20 cellular contexts compared by ENCODE assay signal in genomic region chr4:56186808-56187523, GRCh38.
DNase-seq lines count a peak whose midpoint lies in the region; ATAC-seq and TF ChIP-seq lines count a peak whose summit lies in the region.
"Had no signal": no experiment of that assay in that cellular context is flagged by ENCODE, and none has a peak within 500 bp of the region (broad histone marks: within the 10 kb centered on the region; RNA-seq: fewer than 3 reads in every experiment).

No MANE protein-coding gene starts in this region.

- TF ChIP-seq CTCF in brain (conservative IDR thresholded peaks at IDR 0.05) (no peak), nephron progenitor cell (IDR thresholded peaks at IDR 0.05) (no peak), SK-N-SH (IDR thresholded peaks at IDR 0.05) (no peak)

- no peaks in the 10 kb centered on the region for H3K36me3 ChIP-seq in SK-N-SH (replicated peaks in 1 of 2; ENCODE audit: control insufficient read depth in 1 of 2, insufficient read depth in 2 of 2, low read length in 1 of 2)
- H3K36me3 ChIP-seq: brain microvascular endothelial cell, pancreas, right atrium auricular region had no signal

- H3K4me3 ChIP-seq in SK-N-SH (ENCODE audit: low read depth in 2 of 2, low read length in 1 of 2): no peak overlapping the region
- H3K4me3 ChIP-seq: pancreas, right atrium auricular region had no signal

- no peaks in the 10 kb centered on the region for H3K27me3 ChIP-seq in SK-N-SH (ENCODE audit: insufficient read depth)
- H3K27me3 ChIP-seq: brain microvascular endothelial cell, pancreas, right atrium auricular region had no signal

- H3K4me1 ChIP-seq in SK-N-SH (ENCODE audit: control insufficient read depth in 1 of 2, insufficient read depth in 2 of 2, low read depth in 1 of 2, low read length in 1 of 2): no peaks in the 10 kb centered on the region
- H3K4me1 ChIP-seq: pancreas, right atrium auricular region had no signal

- no peaks in the 10 kb centered on the region for H3K9me3 ChIP-seq in SK-N-SH
- H3K9me3 ChIP-seq: pancreas, right atrium auricular region had no signal

- H3K27ac ChIP-seq in SK-N-SH (ENCODE audit: low read depth in 2 of 2, low read length in 1 of 2): no peak overlapping the region
- H3K27ac ChIP-seq: brain microvascular endothelial cell, pancreas, right atrium auricular region had no signal

- no peaks in the 10 kb centered on the region for H4K20me1 ChIP-seq in SK-N-SH (ENCODE audit: insufficient read depth)

- WGBS in SK-N-SH (ENCODE audit: low lambda C conversion rate): 82% methylated on average over 9 of the region's 9 CpGs

- H3K79me2 ChIP-seq in SK-N-SH (ENCODE audit: insufficient read depth): no peaks in the 10 kb centered on the region

- TF ChIP-seq EP300 in SK-N-SH (IDR thresholded peaks at IDR 0.05; ENCODE audit: borderline replicate concordance in 1 of 2, low read depth in 1 of 2, low read length in 1 of 2): no peak

- H3K9me3 Mint-ChIP-seq in brain: peaks cover 7 to 16% (median 13%) of the 10 kb centered on the region in 5 experiments
- H3K9me3 Mint-ChIP-seq in nephron progenitor cell: peaks cover 19% of the 10 kb centered on the region
- H3K9me3 Mint-ChIP-seq in activated T-cell treated with anti-CD3 and anti-CD28 coated beads, Interleukin-2, amount 50 U/mL, for 4 hours: no peaks in the 10 kb centered on the region
- H3K9me3 Mint-ChIP-seq: activated naive CD4-positive, alpha-beta T cell treated with anti-CD3 and anti-CD28 coated beads, Interleukin-2, amount 10 ng/mL, durations not matched to agents 7 days and 5 days had no signal

- POLR2A ChIA-PET in HEK293T (lab: Yijun Ruan, JAX): no interaction called here
- POLR2A ChIA-PET in SK-N-SH (lab: Yijun Ruan, JAX): no interaction called here

- H2AFZ ChIP-seq in SK-N-SH (ENCODE audit: low read depth): no peak overlapping the region

- peaks cover 31% of the 10 kb centered on the region for H3K4me1 Mint-ChIP-seq in brain
- peaks cover 61% of the 10 kb centered on the region for H3K4me1 Mint-ChIP-seq in nephron progenitor cell
- peaks cover 3% of the 10 kb centered on the region for H3K4me1 Mint-ChIP-seq in activated T-cell treated with anti-CD3 and anti-CD28 coated beads, Interleukin-2, amount 50 U/mL, for 4 hours (ENCODE audit: low read depth)
- H3K4me1 Mint-ChIP-seq: activated naive CD4-positive, alpha-beta T cell treated with anti-CD3 and anti-CD28 coated beads, Interleukin-2, amount 10 ng/mL, durations not matched to agents 7 days and 5 days had no signal

- no peaks in the 10 kb centered on the region for H3K9me2 ChIP-seq in SK-N-SH

- peaks cover 81% of the 10 kb centered on the region for H3K36me3 Mint-ChIP-seq in brain
- H3K36me3 Mint-ChIP-seq in nephron progenitor cell (ENCODE audit: low read depth): peaks cover 63% of the 10 kb centered on the region
- no peaks in the 10 kb centered on the region for H3K36me3 Mint-ChIP-seq in activated T-cell treated with anti-CD3 and anti-CD28 coated beads, Interleukin-2, amount 50 U/mL, for 4 hours (ENCODE audit: insufficient read depth)
- H3K36me3 Mint-ChIP-seq: activated naive CD4-positive, alpha-beta T cell treated with anti-CD3 and anti-CD28 coated beads, Interleukin-2, amount 10 ng/mL, durations not matched to agents 7 days and 5 days had no signal

- peak overlapping the region in 1 of 5 experiments; percentile 18 for H3K4me3 Mint-ChIP-seq in brain
- H3K4me3 Mint-ChIP-seq in nephron progenitor cell: peak overlapping the region; percentile 62
- H3K4me3 Mint-ChIP-seq in activated T-cell treated with anti-CD3 and anti-CD28 coated beads, Interleukin-2, amount 50 U/mL, for 4 hours: no peak overlapping the region
- H3K4me3 Mint-ChIP-seq: activated naive CD4-positive, alpha-beta T cell treated with anti-CD3 and anti-CD28 coated beads, Interleukin-2, amount 10 ng/mL, durations not matched to agents 7 days and 5 days; activated T-helper 1 cell treated with anti-CD3 and anti-CD28 coated beads, Interleukin-12 subunit alpha, Interleukin-12 subunit beta, Interleukin-2, Interleukin-4 antibody, amounts not matched to agents 30 ng/mL and 10 ng/mL and 1 ng/mL, durations not matched to agents 14 hours and 24 hours and 36 hours; type B pancreatic cell had no signal

- H3K27me3 Mint-ChIP-seq in brain: no peaks in the 10 kb centered on the region
- no peaks in the 10 kb centered on the region for H3K27me3 Mint-ChIP-seq in nephron progenitor cell (ENCODE audit: low read depth, poor library complexity)
- peaks cover 2% of the 10 kb centered on the region for H3K27me3 Mint-ChIP-seq in activated T-cell treated with anti-CD3 and anti-CD28 coated beads, Interleukin-2, amount 50 U/mL, for 4 hours (ENCODE audit: low read depth)
- H3K27me3 Mint-ChIP-seq: activated naive CD4-positive, alpha-beta T cell treated with anti-CD3 and anti-CD28 coated beads, Interleukin-2, amount 10 ng/mL, durations not matched to agents 7 days and 5 days; type B pancreatic cell had no signal

- DNase-seq in HEK293T (ENCODE audit: extremely low spot score) (peak; percentile 16), NCI-H187 treated with DMSO at 0.1 percent for 48 hours (lab: John Stamatoyannopoulos, UW) (peak; percentile 34), nephron progenitor cell (peak; percentile 35), SK-N-SH (no peak)
- DNase-seq in activated T-cell treated with anti-CD3 and anti-CD28 coated beads, Interleukin-2, amount 50 U/mL, for 4 hours: no peak
- DNase-seq: activated CD4-positive, alpha-beta T cell treated with anti-CD3 and anti-CD28 coated beads, Interleukin-2, amount 50 U/mL, for 4 hours; activated naive CD4-positive, alpha-beta T cell treated with anti-CD3 and anti-CD28 coated beads, Interleukin-2, amount 10 ng/mL, durations not matched to agents 7 days and 5 days; brain microvascular endothelial cell; C1 segment of cervical spinal cord; COR-L47; NCI-H1048; NCI-H526 treated with DMSO at 0.1 percent for 48 hours; pancreas; SIG-M5; stimulated activated CD4-positive, alpha-beta T cell treated with anti-CD3 and anti-CD28 coated beads, Interleukin-4, amount 100 ng/mL, for 1 hour had no signal

- no peak overlapping the region for H3K4me2 ChIP-seq in SK-N-SH

- H3F3A ChIP-seq in SK-N-SH (replicated peaks; ENCODE audit: insufficient read depth): no peaks in the 10 kb centered on the region

- CTCF ChIA-PET in HEK293T (lab: Yijun Ruan, JAX): no interaction called here
- CTCF ChIA-PET in SK-N-SH (lab: Yijun Ruan, JAX): interaction anchor here (0.7 kb wide), 1 partner anchor 30 kb away, joined by 3 read pairs; no protein-coding TSS in a partner anchor

- no peak overlapping the region for H3K9ac ChIP-seq in SK-N-SH

- no peak for ATAC-seq in activated T-cell treated with anti-CD3 and anti-CD28 coated beads, Interleukin-2, amount 50 U/mL, for 4 hours
- ATAC-seq in HG02610 (IDR thresholded peaks at IDR 0.05; ENCODE audit: unreplicated experiment): no peak
- ATAC-seq: pancreas had no signal

- TF ChIP-seq RAD21 in SK-N-SH (IDR thresholded peaks at IDR 0.05; ENCODE audit: low read length): no peak

- H3K27ac Mint-ChIP-seq in brain (peak overlapping the region in 3 of 5 experiments; percentile 45 to 82 (median 81)), nephron progenitor cell (peak overlapping the region; percentile 99)
- H3K27ac Mint-ChIP-seq: activated naive CD4-positive, alpha-beta T cell treated with anti-CD3 and anti-CD28 coated beads, Interleukin-2, amount 10 ng/mL, durations not matched to agents 7 days and 5 days; activated T-helper 1 cell treated with anti-CD3 and anti-CD28 coated beads, Interleukin-12 subunit alpha, Interleukin-12 subunit beta, Interleukin-2, Interleukin-4 antibody, amounts not matched to agents 30 ng/mL and 10 ng/mL and 1 ng/mL, durations not matched to agents 14 hours and 24 hours and 36 hours had no signal

TF ChIP-seq in HEK293T, 16 proteins besides CTCF, POLR2A, EP300 and RAD21 (continues in another document):
- TF ChIP-seq PKNOX1 (IDR thresholded peaks at IDR 0.05) (no peak), ELF4 (IDR thresholded peaks at IDR 0.05) (no peak), ARNT (IDR thresholded peaks at IDR 0.05) (no peak), FOXA1 (IDR thresholded peaks at IDR 0.05) (no peak), LEF1 (IDR thresholded peaks at IDR 0.05; ENCODE audit: borderline replicate concordance) (no peak), L3MBTL2 (conservative IDR thresholded peaks at IDR 0.05) (no peak), FOXK2 (IDR thresholded peaks at IDR 0.05) (no peak), FOXM1 (IDR thresholded peaks at IDR 0.05; ENCODE audit: borderline replicate concordance) (no peak), SP1 (IDR thresholded peaks at IDR 0.05) (no peak), ZNF384 (IDR thresholded peaks at IDR 0.05) (no peak), HDGF (IDR thresholded peaks at IDR 0.05; ENCODE audit: borderline replicate concordance) (no peak)

TF ChIP-seq in SK-N-SH, 30 proteins besides CTCF, POLR2A, EP300 and RAD21:
- TF ChIP-seq JUND (IDR thresholded peaks at IDR 0.05) (no peak), FOXJ3 (CRISPR knock-in tag; IDR thresholded peaks at IDR 0.05) (no peak), GATA2 (CRISPR knock-in tag; IDR thresholded peaks at IDR 0.05) (no peak), TCF12 (IDR thresholded peaks at IDR 0.05) (no peak), ZBTB33 (IDR thresholded peaks at IDR 0.05; ENCODE audit: borderline replicate concordance, low read depth) (no peak), MEF2A (IDR thresholded peaks at IDR 0.05; ENCODE audit: borderline replicate concordance, low read depth) (no peak)

Comparison
In these comparisons a context has a peak if more than half of its experiments do, and no peak if none do; other contexts are left out.
1. DNase-seq: peak in HEK293T (single experiment), NCI-H187 treated with DMSO at 0.1 percent for 48 hours (single experiment) and nephron progenitor cell (single experiment); none in activated T-cell treated with anti-CD3 and anti-CD28 coated beads, Interleukin-2, amount 50 U/mL, for 4 hours (single experiment) and SK-N-SH (single experiment).